ENCODE assay signal across 8 cellular contexts in the genomic region with DNA sequence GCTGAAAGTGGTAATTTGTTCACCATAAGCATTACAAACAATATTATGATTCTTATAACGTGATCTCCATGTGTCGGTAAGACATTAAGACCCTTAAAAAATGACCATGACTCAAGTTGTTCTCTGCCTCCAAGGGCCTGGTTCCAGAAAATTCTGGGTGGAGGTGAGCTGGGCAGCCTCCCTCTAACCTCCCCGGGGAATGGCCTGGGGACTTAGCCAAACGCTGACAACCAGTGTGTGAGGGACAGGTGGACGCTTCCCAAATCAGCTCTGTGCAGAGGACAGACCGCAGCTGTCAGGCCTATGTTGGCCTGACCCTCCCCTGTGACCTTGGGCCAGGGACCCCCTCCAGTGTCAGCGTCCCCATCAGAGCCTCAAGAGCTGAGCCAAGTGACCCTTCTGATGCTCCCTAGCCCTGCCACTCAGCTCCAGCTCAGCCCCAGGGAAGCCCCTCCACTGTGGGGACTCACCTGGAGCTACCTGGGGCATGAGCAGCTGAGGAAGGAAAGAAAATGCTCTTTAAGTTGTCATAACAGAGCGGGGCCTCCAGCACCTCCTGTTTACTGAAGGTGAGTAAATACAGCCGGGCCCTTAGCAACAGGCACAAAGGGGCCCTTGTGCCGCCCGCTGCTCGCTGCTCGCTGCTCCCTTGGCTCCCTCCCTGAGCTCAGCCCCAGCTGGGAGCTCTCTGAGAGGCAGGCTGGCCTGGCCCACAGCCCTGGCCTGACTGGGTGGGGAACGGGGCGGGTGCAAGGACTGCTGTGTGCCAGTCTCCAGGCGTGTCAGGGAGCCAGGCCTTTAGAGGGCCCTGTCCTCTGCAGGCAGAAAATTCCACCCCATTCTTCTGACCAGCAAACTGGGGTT.
DNase-seq lines count a peak whose midpoint lies in the region; ATAC-seq and TF ChIP-seq lines count a peak whose summit lies in the region.

No MANE protein-coding gene starts in this region.

- H3K27ac ChIP-seq in BLaER1 treated with 17β-estradiol and CSF1 and Interleukin-3, amounts not matched to agents 10 nM and 100 nM = peak overlapping the region in 4 of 11 experiments; percentile 18 to 50 (median 28); a peak in 5 of 22 replicates
- peak overlapping the region; percentile 88 to 100 (median 99) for H3K27ac ChIP-seq in dorsolateral prefrontal cortex

- H3K4me1 Mint-ChIP-seq in mesothelial cell of epicardium = peaks cover 56% of the 10 kb centered on the region
- no peaks in the 10 kb centered on the region for H3K4me1 Mint-ChIP-seq in activated naive CD4-positive, alpha-beta T cell treated with anti-CD3 and anti-CD28 coated beads, Interleukin-2, amount 10 ng/mL, durations not matched to agents 7 days and 5 days

- TF ChIP-seq CTCF in dorsolateral prefrontal cortex (IDR thresholded peaks at IDR 0.05 in 54 of 56, conservative IDR thresholded peaks at IDR 0.05 in 2 of 56; ENCODE audit: low read depth in 1 of 56, partially characterized antibody in 56 of 56) = peak in 44 of 56 donors; percentile 10 to 59 (median 34)
- TF ChIP-seq CTCF in mesothelial cell of epicardium (IDR thresholded peaks at IDR 0.05; ENCODE audit: unreplicated experiment) = no peak

- H3K36me3 ChIP-seq in BLaER1 treated with 17β-estradiol and CSF1 and Interleukin-3, amounts not matched to agents 10 nM and 100 nM = no peaks in the 10 kb centered on the region

- CTCF ChIA-PET in activated naive CD4-positive, alpha-beta T cell treated with anti-CD3 and anti-CD28 coated beads, Interleukin-2, amount 10 ng/mL, durations not matched to agents 7 days and 5 days (lab: Charles Lee) = no interaction called here

- peaks cover 13% of the 10 kb centered on the region for H3K27me3 Mint-ChIP-seq in mesothelial cell of epicardium (ENCODE audit: low read depth)
- H3K27me3 Mint-ChIP-seq in activated naive CD4-positive, alpha-beta T cell treated with anti-CD3 and anti-CD28 coated beads, Interleukin-2, amount 10 ng/mL, durations not matched to agents 7 days and 5 days = peaks cover 37% of the 10 kb centered on the region

- no peaks in the 10 kb centered on the region for H3K9me3 Mint-ChIP-seq in mesothelial cell of epicardium
- no peaks in the 10 kb centered on the region for H3K9me3 Mint-ChIP-seq in activated naive CD4-positive, alpha-beta T cell treated with anti-CD3 and anti-CD28 coated beads, Interleukin-2, amount 10 ng/mL, durations not matched to agents 7 days and 5 days

- no peaks in the 10 kb centered on the region for H3K36me3 Mint-ChIP-seq in mesothelial cell of epicardium
- H3K36me3 Mint-ChIP-seq in activated naive CD4-positive, alpha-beta T cell treated with anti-CD3 and anti-CD28 coated beads, Interleukin-2, amount 10 ng/mL, durations not matched to agents 7 days and 5 days = no peaks in the 10 kb centered on the region

- DNase-seq in NCI-H2029 treated with DMSO at 0.1 percent for 48 hours (lab: John Stamatoyannopoulos, UW) (peak; percentile 43), dorsolateral prefrontal cortex (peak; percentile 59 to 98 (median 97)), mesothelial cell of epicardium (ENCODE audit: low spot score in 2 of 2, unreplicated experiment in 2 of 2) (no peak), activated T-cell treated with anti-CD3 and anti-CD28 coated beads for 4 hours (no peak)
- no peak for DNase-seq in activated naive CD4-positive, alpha-beta T cell treated with anti-CD3 and anti-CD28 coated beads, Interleukin-2, amount 10 ng/mL, durations not matched to agents 7 days and 5 days

- peak overlapping the region; percentile 91 for H3K27ac Mint-ChIP-seq in mesothelial cell of epicardium
- no peak overlapping the region for H3K27ac Mint-ChIP-seq in activated naive CD4-positive, alpha-beta T cell treated with anti-CD3 and anti-CD28 coated beads, Interleukin-2, amount 10 ng/mL, durations not matched to agents 7 days and 5 days

- intact Hi-C loops in dorsolateral prefrontal cortex (cut with DNase I) = loop anchor here (2.0 to 10.0 kb wide), 8 partner anchors 34 to 244 kb away; partner anchors contain the start of gene CALM1 (in 1 of the 2)

- no peaks in the 10 kb centered on the region for H3K9me3 ChIP-seq in BLaER1 treated with 17β-estradiol and CSF1 and Interleukin-3, amounts not matched to agents 10 nM and 100 nM (replicated peaks in 1 of 11)

- ATAC-seq in HG03457 (IDR thresholded peaks at IDR 0.05; ENCODE audit: unreplicated experiment) (no peak), GM21515 (IDR thresholded peaks at IDR 0.05; ENCODE audit: unreplicated experiment) (no peak)

- no peak overlapping the region for H3K4me3 ChIP-seq in BLaER1 treated with 17β-estradiol and CSF1 and Interleukin-3, amounts not matched to agents 10 nM and 100 nM
- H3K4me3 ChIP-seq in dorsolateral prefrontal cortex = peak overlapping the region in 7 of 59 donors; percentile 17 to 47 (median 27)

- peaks cover 0 to 5% (median 0%) of the 10 kb centered on the region in 11 experiments; a peak in 1 of 22 replicates for H3K27me3 ChIP-seq in BLaER1 treated with 17β-estradiol and CSF1 and Interleukin-3, amounts not matched to agents 10 nM and 100 nM
- H3K27me3 ChIP-seq in dorsolateral prefrontal cortex = no peaks in the 10 kb centered on the region

- H4K20me1 ChIP-seq in BLaER1 treated with 17β-estradiol and CSF1 and Interleukin-3, amounts not matched to agents 10 nM and 100 nM = no peaks in the 10 kb centered on the region

- H3K4me3 Mint-ChIP-seq in mesothelial cell of epicardium = no peak overlapping the region
- H3K4me3 Mint-ChIP-seq in activated naive CD4-positive, alpha-beta T cell treated with anti-CD3 and anti-CD28 coated beads, Interleukin-2, amount 10 ng/mL, durations not matched to agents 7 days and 5 days = no peak overlapping the region

- H3K9ac ChIP-seq in BLaER1 treated with 17β-estradiol and CSF1 and Interleukin-3, amounts not matched to agents 10 nM and 100 nM = peak overlapping the region in 4 of 11 experiments; percentile 10 to 38 (median 32); a peak in 5 of 22 replicates

- peak overlapping the region in 8 of 11 experiments; percentile 51 to 87 (median 74); a peak in 16 of 22 replicates for H3K4me2 ChIP-seq in BLaER1 treated with 17β-estradiol and CSF1 and Interleukin-3, amounts not matched to agents 10 nM and 100 nM

- peaks cover 22 to 78% (median 58%) of the 10 kb centered on the region in 10 experiments for H3K4me1 ChIP-seq in BLaER1 treated with 17β-estradiol and CSF1 and Interleukin-3, amounts not matched to agents 10 nM and 100 nM

Comparison
In these comparisons a context has a peak if more than half of its experiments do, and no peak if none do; other contexts are left out.
1. DNase-seq: peak in NCI-H2029 treated with DMSO at 0.1 percent for 48 hours (single experiment) and dorsolateral prefrontal cortex (10 of 10); none in mesothelial cell of epicardium (0 of 2), activated T-cell treated with anti-CD3 and anti-CD28 coated beads for 4 hours (single experiment) and activated naive CD4-positive, alpha-beta T cell treated with anti-CD3 and anti-CD28 coated beads, Interleukin-2, amount 10 ng/mL, durations not matched to agents 7 days and 5 days (single experiment).